In genomic region chr11:9506489-9507343, GRCh38 we compare ENCODE assay signal across 1 cellular context.
TF ChIP-seq lines count a peak whose summit lies in the region.

No MANE protein-coding gene starts in this region.

TF ChIP-seq in HepG2, 621 proteins besides CTCF, POLR2A, EP300 and RAD21 (continued from another document):
- TF ChIP-seq ARID5B (CRISPR knock-in tag; IDR thresholded peaks at IDR 0.05), result 0 out of 2 replicates have a peak, but pooled peaks have one; percentile 14
- TF ChIP-seq ZNF354B (CRISPR knock-in tag; IDR thresholded peaks at IDR 0.05), result no peak
- no peak for TF ChIP-seq ZNF772 (CRISPR knock-in tag; IDR thresholded peaks at IDR 0.05)
- no peak for TF ChIP-seq ZNF136 (CRISPR knock-in tag; IDR thresholded peaks at IDR 0.05; ENCODE audit: low read depth)
- no peak for TF ChIP-seq MED1 (CRISPR knock-in tag; IDR thresholded peaks at IDR 0.05)
- peak; percentile 61; the same call in 1 of the 2 replicates for TF ChIP-seq HOMEZ (CRISPR knock-in tag; IDR thresholded peaks at IDR 0.05; ENCODE audit: low read depth)
- TF ChIP-seq THAP11 (CRISPR knock-in tag; IDR thresholded peaks at IDR 0.05), result 0 out of 2 replicates have a peak, but pooled peaks have one; percentile 22
- no peak for TF ChIP-seq TOE1 (CRISPR knock-in tag; IDR thresholded peaks at IDR 0.05)
- TF ChIP-seq ZNF850 (CRISPR knock-in tag; conservative IDR thresholded peaks at IDR 0.05), result no peak
- 0 out of 2 replicates have a peak, but pooled peaks have one; percentile 13 for TF ChIP-seq PAXIP1 (CRISPR knock-in tag; conservative IDR thresholded peaks at IDR 0.05)
- no peak for TF ChIP-seq HNF1B (CRISPR knock-in tag; IDR thresholded peaks at IDR 0.05)
- TF ChIP-seq ERF (CRISPR knock-in tag; IDR thresholded peaks at IDR 0.05), result 0 out of 2 replicates have a peak, but pooled peaks have one; percentile 22
- TF ChIP-seq ARNT2 (CRISPR knock-in tag; IDR thresholded peaks at IDR 0.05; ENCODE audit: low read depth), result no peak
- TF ChIP-seq ZNF251 (CRISPR knock-in tag; IDR thresholded peaks at IDR 0.05), result no peak
- TF ChIP-seq PITX1 (CRISPR knock-in tag; IDR thresholded peaks at IDR 0.05), result 0 out of 2 replicates have a peak, but pooled peaks have one; percentile 24
- TF ChIP-seq TEAD3 (CRISPR knock-in tag; optimal IDR thresholded peaks at IDR 0.05; ENCODE audit: borderline replicate concordance), result peak; percentile 42
- no peak for TF ChIP-seq ZC3H4 (CRISPR knock-in tag; IDR thresholded peaks at IDR 0.05; ENCODE audit: borderline replicate concordance)
- no peak for TF ChIP-seq LCORL (IDR thresholded peaks at IDR 0.05)
- 0 out of 2 replicates have a peak, but pooled peaks have one; percentile 27 for TF ChIP-seq LCORL (CRISPR knock-in tag; IDR thresholded peaks at IDR 0.05)
- TF ChIP-seq ZNF580 (CRISPR knock-in tag; IDR thresholded peaks at IDR 0.05; ENCODE audit: borderline replicate concordance, low read depth), result peak; percentile 59; the same call in 1 of the 2 replicates
- TF ChIP-seq ZNF317 (CRISPR knock-in tag; IDR thresholded peaks at IDR 0.05), result no peak
- TF ChIP-seq TRAFD1 (CRISPR knock-in tag; IDR thresholded peaks at IDR 0.05; ENCODE audit: borderline replicate concordance), result no peak
- TF ChIP-seq HMG20A (CRISPR knock-in tag; IDR thresholded peaks at IDR 0.05; ENCODE audit: borderline replicate concordance), result no peak
- TF ChIP-seq CERS6 (CRISPR knock-in tag; IDR thresholded peaks at IDR 0.05), result no peak
- TF ChIP-seq SOX6 (IDR thresholded peaks at IDR 0.05), result no peak
- no peak for TF ChIP-seq SOX6 (CRISPR knock-in tag; IDR thresholded peaks at IDR 0.05)
- TF ChIP-seq STAG1 (CRISPR knock-in tag; IDR thresholded peaks at IDR 0.05), result peak; percentile 92
- TF ChIP-seq ZNF567 (CRISPR knock-in tag; IDR thresholded peaks at IDR 0.05; ENCODE audit: borderline replicate concordance), result peak; percentile 50; the same call in 1 of the 2 replicates
- TF ChIP-seq SMC3 (IDR thresholded peaks at IDR 0.05; ENCODE audit: low read length), result peak; percentile 87
- peak; percentile 23 to 28; a peak in 1 of 4 replicates for TF ChIP-seq HMGXB4 (CRISPR knock-in tag; IDR thresholded peaks at IDR 0.05; ENCODE audit: borderline replicate concordance in 1 of 2, low read depth in 1 of 2)
- peak; percentile 19; the same call in 1 of the 2 replicates for TF ChIP-seq CEBPG (CRISPR knock-in tag; IDR thresholded peaks at IDR 0.05)
- peak; percentile 27; the same call in 1 of the 2 replicates for TF ChIP-seq SALL1 (CRISPR knock-in tag; IDR thresholded peaks at IDR 0.05)
- TF ChIP-seq ATF2 (CRISPR knock-in tag; IDR thresholded peaks at IDR 0.05), result 0 out of 2 replicates have a peak, but pooled peaks have one; percentile 18
- TF ChIP-seq ZNF577 (CRISPR knock-in tag; IDR thresholded peaks at IDR 0.05; ENCODE audit: borderline replicate concordance, low read depth), result no peak
- TF ChIP-seq PPARG (CRISPR knock-in tag; conservative IDR thresholded peaks at IDR 0.05), result 0 out of 2 replicates have a peak, but pooled peaks have one; percentile 14
- TF ChIP-seq CAMTA2 (CRISPR knock-in tag; IDR thresholded peaks at IDR 0.05; ENCODE audit: borderline replicate concordance), result no peak
- TF ChIP-seq FOXA3 (CRISPR knock-in tag; IDR thresholded peaks at IDR 0.05), result 0 out of 2 replicates have a peak, but pooled peaks have one; percentile 14
- TF ChIP-seq ZNF605 (CRISPR knock-in tag; IDR thresholded peaks at IDR 0.05), result no peak
- TF ChIP-seq SIX1 (CRISPR knock-in tag; IDR thresholded peaks at IDR 0.05; ENCODE audit: borderline replicate concordance), result no peak
- no peak for TF ChIP-seq ONECUT2 (CRISPR knock-in tag; IDR thresholded peaks at IDR 0.05)
- no peak for TF ChIP-seq DRAP1 (CRISPR knock-in tag; IDR thresholded peaks at IDR 0.05)
- 0 out of 2 replicates have a peak, but pooled peaks have one; percentile 27 for TF ChIP-seq RXRB (CRISPR knock-in tag; IDR thresholded peaks at IDR 0.05; ENCODE audit: borderline replicate concordance)
